22 cellular contexts compared by ENCODE assay signal in genomic region chr6:157935786-157936185, GRCh38.
"Had no signal": no experiment of that assay in that cellular context is flagged by ENCODE, and none has a peak within 500 bp of the region (broad histone marks: within the 10 kb centered on the region; RNA-seq: fewer than 3 reads in every experiment).

No MANE protein-coding gene starts in this region.

- H3K9me3 Mint-ChIP-seq: IgD-negative memory B cell had no signal

- H3K27me3 ChIP-seq: MG63, SJSA1 had no signal

- H3K4me3 ChIP-seq: MG63, SJSA1, SK-N-MC had no signal

- H3K27ac ChIP-seq: SJSA1, SK-N-MC had no signal

- H3K27ac Mint-ChIP-seq: IgD-negative memory B cell had no signal

- DNase-seq: KBM-7, MG63, NCI-H1092, NCI-H1105 treated with DMSO at 0.1 percent for 48 hours, NCI-H1417 treated with DMSO at 0.1 percent for 48 hours, NCI-H146, NCI-H187, NCI-H2029, NCI-H2081 treated with DMSO at 0.1 percent for 48 hours, NCI-H2171, NCI-H226, NCI-H446, NCI-H510A, NCI-H524 treated with DMSO at 0.1 percent for 48 hours, NCI-H69, NCI-H774, Right ventricle myocardium superior, RPMI8226, SIG-M5 had no signal

- H3K27me3 Mint-ChIP-seq: IgD-negative memory B cell had no signal

- H3K4me3 Mint-ChIP-seq: IgD-negative memory B cell had no signal

- H3K9me3 ChIP-seq: MG63, SJSA1 had no signal

- H3K4me1 ChIP-seq: SJSA1 had no signal

- H3K4me1 Mint-ChIP-seq: IgD-negative memory B cell had no signal
